In the genomic region with DNA sequence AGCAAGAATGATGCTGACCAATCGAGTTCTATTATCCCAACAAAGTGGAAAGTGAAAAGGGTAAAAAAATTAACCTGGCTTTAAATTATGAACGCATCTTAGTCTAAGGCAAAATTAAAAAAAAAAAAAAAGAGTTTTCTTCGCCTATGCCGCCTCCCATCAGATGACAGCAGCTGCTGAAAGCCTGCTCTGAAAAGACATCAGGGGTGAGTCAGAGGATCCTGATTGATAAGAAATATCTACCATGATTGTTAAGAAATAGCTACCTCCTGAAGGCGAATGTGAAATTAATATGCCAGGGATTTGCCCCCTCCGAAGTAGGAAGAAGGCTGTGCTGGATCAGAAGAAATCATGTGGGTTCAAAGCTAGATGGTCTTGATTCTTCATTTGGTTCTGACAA, we compare ENCODE assay signal across 38 cellular contexts.
"Had no signal": no experiment of that assay in that cellular context is flagged by ENCODE, and none has a peak within 500 bp of the region (broad histone marks: within the 10 kb centered on the region; RNA-seq: fewer than 3 reads in every experiment).

No MANE protein-coding gene starts in this region.

- H3K27me3 ChIP-seq: adrenal gland, ascending aorta, body of pancreas, brain microvascular endothelial cell, breast epithelium, cardiac muscle cell had no signal

- ATAC-seq: activated naive CD4-positive, alpha-beta T cell treated with anti-CD3 and anti-CD28 coated beads, Interleukin-2, amount 50 U/mL, for 72 hours; activated naive CD8-positive, alpha-beta T cell treated with anti-CD3 and anti-CD28 coated beads, Interleukin-2, amount 50 U/mL, for 24 hours; activated T-cell treated with anti-CD3 and anti-CD28 coated beads, Interleukin-2, amount 50 U/mL, for 4 hours; activated T-cell treated with anti-CD3 and anti-CD28 coated beads, Interleukin-2, amount 50 U/mL, for 72 hours; activated T-helper 17 cell treated with anti-CD3 and anti-CD28 coated beads, Interleukin-2, amount 50 U/mL, for 72 hours; body of pancreas had no signal

- H3K9me3 Mint-ChIP-seq: activated naive CD4-positive, alpha-beta T cell treated with anti-CD3 and anti-CD28 coated beads for 36 hours; activated naive CD4-positive, alpha-beta T cell treated with anti-CD3 and anti-CD28 coated beads, Interleukin-2, amount 50 U/mL, for 24 hours; activated naive CD8-positive, alpha-beta T cell treated with anti-CD3 and anti-CD28 coated beads, Interleukin-2, amount 10 ng/mL, durations not matched to agents 7 days and 5 days; activated naive CD8-positive, alpha-beta T cell treated with anti-CD3 and anti-CD28 coated beads, Interleukin-2, amount 50 U/mL, for 24 hours; activated T-cell treated with anti-CD3 and anti-CD28 coated beads, Interleukin-2, amount 50 U/mL, for 24 hours; activated T-cell treated with anti-CD3 and anti-CD28 coated beads, Interleukin-2, amount 50 U/mL, for 4 hours; activated T-cell treated with anti-CD3 and anti-CD28 coated beads, Interleukin-2, amount 50 U/mL, for 72 hours; activated T-helper 1 cell treated with anti-CD3 and anti-CD28 coated beads, Interleukin-12 subunit alpha, Interleukin-12 subunit beta, Interleukin-2, Interleukin-4 antibody, amounts not matched to agents 30 ng/mL and 10 ng/mL and 1 ng/mL, durations not matched to agents 14 hours and 24 hours and 36 hours; activated T-helper 17 cell treated with anti-CD3 and anti-CD28 coated beads, Interleukin-2, amount 50 U/mL, for 72 hours; activated T-helper 2 cell treated with anti-CD3 and anti-CD28 coated beads, Interferon-gamma antibody, Interleukin-2, Interleukin-4, amounts not matched to agents 10 μg/mL and 5 μg/mL and 100 μg/mL, durations not matched to agents 14 hours and 24 hours and 36 hours; central memory CD8-positive, alpha-beta T cell had no signal

- H3K27ac Mint-ChIP-seq: activated naive CD4-positive, alpha-beta T cell treated with anti-CD3 and anti-CD28 coated beads for 36 hours; activated naive CD4-positive, alpha-beta T cell treated with anti-CD3 and anti-CD28 coated beads, Interleukin-2, amount 10 ng/mL, durations not matched to agents 7 days and 5 days; activated naive CD4-positive, alpha-beta T cell treated with anti-CD3 and anti-CD28 coated beads, Interleukin-2, amount 50 U/mL, for 24 hours; activated naive CD4-positive, alpha-beta T cell treated with anti-CD3 and anti-CD28 coated beads, Interleukin-2, amount 50 U/mL, for 72 hours; activated naive CD8-positive, alpha-beta T cell; activated naive CD8-positive, alpha-beta T cell treated with anti-CD3 and anti-CD28 coated beads for 36 hours; activated naive CD8-positive, alpha-beta T cell treated with anti-CD3 and anti-CD28 coated beads, Interleukin-2, amount 10 ng/mL, durations not matched to agents 7 days and 5 days; activated naive CD8-positive, alpha-beta T cell treated with anti-CD3 and anti-CD28 coated beads, Interleukin-2, amount 50 U/mL, for 24 hours; activated T-cell treated with anti-CD3 and anti-CD28 coated beads, Interleukin-2, amount 50 U/mL, for 24 hours; activated T-cell treated with anti-CD3 and anti-CD28 coated beads, Interleukin-2, amount 50 U/mL, for 72 hours; activated T-helper 1 cell treated with anti-CD3 and anti-CD28 coated beads, Interleukin-12 subunit alpha, Interleukin-12 subunit beta, Interleukin-2, Interleukin-4 antibody, amounts not matched to agents 30 ng/mL and 10 ng/mL and 1 ng/mL, durations not matched to agents 14 hours and 24 hours and 36 hours; activated T-helper 17 cell treated with anti-CD3 and anti-CD28 coated beads, Interleukin-2, amount 50 U/mL, for 72 hours; activated T-helper 2 cell treated with anti-CD3 and anti-CD28 coated beads, Interferon-gamma antibody, Interleukin-2, Interleukin-4, amounts not matched to agents 10 μg/mL and 5 μg/mL and 100 μg/mL, durations not matched to agents 14 hours and 24 hours and 36 hours; brain had no signal

- H3K9me3 ChIP-seq: adrenal gland, ascending aorta, body of pancreas, breast epithelium had no signal

- H3K4me1 ChIP-seq: adrenal gland, ascending aorta, body of pancreas, breast epithelium had no signal

- H3K4me1 Mint-ChIP-seq: activated naive CD4-positive, alpha-beta T cell treated with anti-CD3 and anti-CD28 coated beads, Interleukin-2, amount 10 ng/mL, durations not matched to agents 7 days and 5 days; activated naive CD4-positive, alpha-beta T cell treated with anti-CD3 and anti-CD28 coated beads, Interleukin-2, amount 50 U/mL, for 24 hours; activated naive CD8-positive, alpha-beta T cell treated with anti-CD3 and anti-CD28 coated beads for 36 hours; activated naive CD8-positive, alpha-beta T cell treated with anti-CD3 and anti-CD28 coated beads, Interleukin-2, amount 10 ng/mL, durations not matched to agents 7 days and 5 days; activated naive CD8-positive, alpha-beta T cell treated with anti-CD3 and anti-CD28 coated beads, Interleukin-2, amount 50 U/mL, for 24 hours; activated T-helper 17 cell treated with anti-CD3 and anti-CD28 coated beads, Interleukin-2, amount 50 U/mL, for 72 hours; brain; central memory CD8-positive, alpha-beta T cell had no signal

- H3K27ac ChIP-seq: adrenal gland, ascending aorta, body of pancreas, brain microvascular endothelial cell, breast epithelium, cardiac muscle cell had no signal

- FAIRE-seq: astrocyte, bronchial epithelial cell had no signal

- H3K4me3 ChIP-seq: adrenal gland, ascending aorta, body of pancreas, breast epithelium, cardiac muscle cell had no signal

- H3K36me3 Mint-ChIP-seq: activated naive CD4-positive, alpha-beta T cell treated with anti-CD3 and anti-CD28 coated beads, Interleukin-2, amount 10 ng/mL, durations not matched to agents 7 days and 5 days; activated naive CD4-positive, alpha-beta T cell treated with anti-CD3 and anti-CD28 coated beads, Interleukin-2, amount 50 U/mL, for 24 hours; activated naive CD4-positive, alpha-beta T cell treated with anti-CD3 and anti-CD28 coated beads, Interleukin-2, amount 50 U/mL, for 72 hours; activated naive CD8-positive, alpha-beta T cell; activated naive CD8-positive, alpha-beta T cell treated with anti-CD3 and anti-CD28 coated beads for 36 hours; activated naive CD8-positive, alpha-beta T cell treated with anti-CD3 and anti-CD28 coated beads, Interleukin-2, amount 10 ng/mL, durations not matched to agents 7 days and 5 days; brain had no signal

- H3K36me3 ChIP-seq: adrenal gland, ascending aorta, brain microvascular endothelial cell, breast epithelium, cardiac muscle cell had no signal

- DNase-seq: activated effector memory CD4-positive, alpha-beta T cell treated with anti-CD3 and anti-CD28 coated beads, Interleukin-2, amount 50 U/mL, for 16 hours; activated effector memory CD4-positive, alpha-beta T cell treated with Interleukin-2 at 50 U/mL for 16 hours; activated gamma-delta T cell; activated gamma-delta T cell treated with Interleukin-2 at 50 U/mL for 16 hours; activated naive CD4-positive, alpha-beta T cell; activated naive CD4-positive, alpha-beta T cell treated with anti-CD3 and anti-CD28 coated beads for 36 hours; activated naive CD4-positive, alpha-beta T cell treated with anti-CD3 and anti-CD28 coated beads, Interleukin-2, amount 10 ng/mL, durations not matched to agents 7 days and 5 days; activated naive CD4-positive, alpha-beta T cell treated with anti-CD3 and anti-CD28 coated beads, Interleukin-2, amount 50 U/mL, for 16 hours; activated naive CD4-positive, alpha-beta T cell treated with Interleukin-2 at 50 U/mL for 16 hours; activated naive CD8-positive, alpha-beta T cell treated with anti-CD3 and anti-CD28 coated beads for 36 hours; activated naive CD8-positive, alpha-beta T cell treated with anti-CD3 and anti-CD28 coated beads, Interleukin-2, amount 10 ng/mL, durations not matched to agents 7 days and 5 days; activated naive CD8-positive, alpha-beta T cell treated with anti-CD3 and anti-CD28 coated beads, Interleukin-2, amount 50 U/mL, for 24 hours; activated T-cell treated with anti-CD3 and anti-CD28 coated beads, Interleukin-2, amount 50 U/mL, for 24 hours; activated T-cell treated with anti-CD3 and anti-CD28 coated beads, Interleukin-2, amount 50 U/mL, for 4 hours; activated T-cell treated with anti-CD3 and anti-CD28 coated beads, Interleukin-2, amount 50 U/mL, for 48 hours; activated T-cell treated with anti-CD3 and anti-CD28 coated beads, Interleukin-2, amount 50 U/mL, for 72 hours; adrenal gland; amniotic stem cell; amygdala; anterior cingulate cortex; aorta; body of pancreas; brain microvascular endothelial cell; central memory CD4-positive, alpha-beta T cell; cerebellar nuclear complex had no signal

- H3K4me3 Mint-ChIP-seq: activated naive CD4-positive, alpha-beta T cell treated with anti-CD3 and anti-CD28 coated beads for 36 hours; activated naive CD4-positive, alpha-beta T cell treated with anti-CD3 and anti-CD28 coated beads, Interleukin-2, amount 10 ng/mL, durations not matched to agents 7 days and 5 days; activated naive CD4-positive, alpha-beta T cell treated with anti-CD3 and anti-CD28 coated beads, Interleukin-2, amount 50 U/mL, for 24 hours; activated naive CD8-positive, alpha-beta T cell; activated naive CD8-positive, alpha-beta T cell treated with anti-CD3 and anti-CD28 coated beads for 36 hours; activated naive CD8-positive, alpha-beta T cell treated with anti-CD3 and anti-CD28 coated beads, Interleukin-2, amount 10 ng/mL, durations not matched to agents 7 days and 5 days; activated naive CD8-positive, alpha-beta T cell treated with anti-CD3 and anti-CD28 coated beads, Interleukin-2, amount 50 U/mL, for 24 hours; activated T-cell treated with anti-CD3 and anti-CD28 coated beads, Interleukin-2, amount 50 U/mL, for 24 hours; activated T-cell treated with anti-CD3 and anti-CD28 coated beads, Interleukin-2, amount 50 U/mL, for 4 hours; activated T-cell treated with anti-CD3 and anti-CD28 coated beads, Interleukin-2, amount 50 U/mL, for 72 hours; activated T-helper 1 cell treated with anti-CD3 and anti-CD28 coated beads, Interleukin-12 subunit alpha, Interleukin-12 subunit beta, Interleukin-2, Interleukin-4 antibody, amounts not matched to agents 30 ng/mL and 10 ng/mL and 1 ng/mL, durations not matched to agents 14 hours and 24 hours and 36 hours; activated T-helper 17 cell treated with anti-CD3 and anti-CD28 coated beads, Interleukin-2, amount 50 U/mL, for 72 hours; brain; central memory CD8-positive, alpha-beta T cell had no signal

- H3K27me3 Mint-ChIP-seq: activated naive CD4-positive, alpha-beta T cell treated with anti-CD3 and anti-CD28 coated beads, Interleukin-2, amount 10 ng/mL, durations not matched to agents 7 days and 5 days; activated naive CD4-positive, alpha-beta T cell treated with anti-CD3 and anti-CD28 coated beads, Interleukin-2, amount 50 U/mL, for 24 hours; activated naive CD8-positive, alpha-beta T cell treated with anti-CD3 and anti-CD28 coated beads for 36 hours; activated naive CD8-positive, alpha-beta T cell treated with anti-CD3 and anti-CD28 coated beads, Interleukin-2, amount 50 U/mL, for 24 hours; activated T-cell treated with anti-CD3 and anti-CD28 coated beads, Interleukin-2, amount 50 U/mL, for 24 hours; central memory CD8-positive, alpha-beta T cell had no signal
